In genomic region chr1:197423006-197423405, GRCh38 we compare ENCODE assay signal across 20 cellular contexts.
DNase-seq lines count a peak whose midpoint lies in the region; ATAC-seq and TF ChIP-seq lines count a peak whose summit lies in the region.
"Had no signal": no experiment of that assay in that cellular context is flagged by ENCODE, and none has a peak within 500 bp of the region (broad histone marks: within the 10 kb centered on the region; RNA-seq: fewer than 3 reads in every experiment).

No MANE protein-coding gene starts in this region.

- no peak for ATAC-seq in GM19463 (IDR thresholded peaks at IDR 0.05; ENCODE audit: unreplicated experiment)
- no peak for ATAC-seq in GM21723 (IDR thresholded peaks at IDR 0.05; ENCODE audit: unreplicated experiment)
- ATAC-seq: heart right ventricle, Right ventricle myocardium inferior, T-cell had no signal

- TF ChIP-seq CTCF in HFF-Myc (IDR thresholded peaks at IDR 0.05; ENCODE audit: low read depth, low read length, missing control alignments) (no peak), fibroblast of the aortic adventitia (IDR thresholded peaks at IDR 0.05; ENCODE audit: insufficient read depth, low read length) (no peak)

- DNase-seq in AG08396 (ENCODE audit: low spot score) (peak; percentile 14), HFF-Myc (ENCODE audit: extremely low read depth, low read depth) (peak; percentile 29), amniotic stem cell (lab: John Stamatoyannopoulos, UW) (peak; percentile 20), fibroblast of the aortic adventitia (ENCODE audit: low read depth) (peak; percentile 16), DMS153 treated with DMSO at 0.1 percent for 48 hours (lab: John Stamatoyannopoulos, UW; ENCODE audit: unreplicated experiment) (no peak), NCI-H2081 treated with DMSO at 0.1 percent for 48 hours (lab: John Stamatoyannopoulos, UW) (no peak)
- DNase-seq: activated CD4-positive, alpha-beta T cell treated with anti-CD3 and anti-CD28 coated beads, Interleukin-2, amount 50 U/mL, for 4 hours; activated naive CD4-positive, alpha-beta T cell treated with anti-CD3 and anti-CD28 coated beads, Interleukin-2, amount 50 U/mL, for 16 hours; CD4-positive, alpha-beta memory T cell; dorsolateral prefrontal cortex; heart right ventricle; Karpas-422; NCI-H1105 treated with DMSO at 0.1 percent for 48 hours; NCI-H526; T-cell; testis had no signal

- no peak overlapping the region for H3K4me3 ChIP-seq in HFF-Myc (replicated peaks; ENCODE audit: low read depth, low read length)
- H3K4me3 ChIP-seq in fibroblast of the aortic adventitia (ENCODE audit: low read depth, low read length): no peak overlapping the region
- H3K4me3 ChIP-seq: breast epithelium, dorsolateral prefrontal cortex, heart right ventricle, testis had no signal

Comparison
In these comparisons a context has a peak if more than half of its experiments do, and no peak if none do; other contexts are left out.
1. DNase-seq: peak in AG08396 (single experiment), HFF-Myc (single experiment), amniotic stem cell (single experiment) and fibroblast of the aortic adventitia (single experiment); none in DMS153 treated with DMSO at 0.1 percent for 48 hours (single experiment) and NCI-H2081 treated with DMSO at 0.1 percent for 48 hours (single experiment).